ENCODE assay signal across 8 cellular contexts in genomic region chrX:48737940-48738339, GRCh38. TPM values are rescaled to one million over a fixed set of nuclear protein-coding genes. Genes with fewer than 3 reads are reported as not detected.
DNase-seq lines count a peak whose midpoint lies in the region; ATAC-seq and TF ChIP-seq lines count a peak whose summit lies in the region.

No MANE protein-coding gene starts in this region.

- H3K14ac ChIP-seq in trophoblast cell (ENCODE audit: low read length), result peak overlapping the region; percentile 70

- H3K27ac ChIP-seq in PC-3 (ENCODE audit: low read length) (peak overlapping the region; percentile 83), trophoblast cell (ENCODE audit: low read depth, low read length) (peak overlapping the region; percentile 94)

- no CpG with 5 or more reads among the region's 7 CpGs for WGBS in trophoblast cell (ENCODE audit: extremely low coverage, insufficient coverage, insufficient read length)

- H3K4me3 ChIP-seq in PC-3 (ENCODE audit: low read length), result peak overlapping the region; percentile 85
- peak overlapping the region; percentile 83 for H3K4me3 ChIP-seq in trophoblast cell (ENCODE audit: low read depth, low read length)

- peaks cover 10% of the 10 kb centered on the region for H3K79me1 ChIP-seq in trophoblast cell (ENCODE audit: low read length)

- no peak for TF ChIP-seq CTCF in PC-3 (conservative IDR thresholded peaks at IDR 0.05; ENCODE audit: low read depth, low read length)

- peak overlapping the region; percentile 98 for H4K8ac ChIP-seq in trophoblast cell (ENCODE audit: low read depth, low read length)

- H3F3A ChIP-seq in PC-3 (ENCODE audit: low read length, unreplicated experiment), result no peaks in the 10 kb centered on the region

- ATAC-seq in PC-3 (no peak), GM21526 (IDR thresholded peaks at IDR 0.05; ENCODE audit: low FRiP score, unreplicated experiment) (no peak), HG03095 (IDR thresholded peaks at IDR 0.05; ENCODE audit: unreplicated experiment) (no peak)

- DNase-seq in PC-3, result no peak
- DNase-seq in erythroblast (lab: John Stamatoyannopoulos, UW), result peak; percentile 21 to 31
- DNase-seq in trophoblast cell, result no peak
- no peak for DNase-seq in middle frontal gyrus (ENCODE audit: extremely low spot score, low spot score)
- DNase-seq in RPMI8226, result no peak

- peak overlapping the region; percentile 96 for H4K91ac ChIP-seq in trophoblast cell (ENCODE audit: low read depth, low read length)

- H3K4me2 ChIP-seq in PC-3 (ENCODE audit: low read length), result peak overlapping the region; percentile 95
- peak overlapping the region; percentile 74 for H3K4me2 ChIP-seq in trophoblast cell (ENCODE audit: low read length)

- H2AFZ ChIP-seq in PC-3 (ENCODE audit: low read length), result peak overlapping the region; percentile 89
- H2AFZ ChIP-seq in trophoblast cell (ENCODE audit: insufficient read depth, low read length, poor library complexity), result peak overlapping the region; percentile 68

- H3K4me1 ChIP-seq in ES-I3 (ENCODE audit: insufficient read depth, low read length) (peaks cover 3% of the 10 kb centered on the region; the same call in 1 of the 2 replicates), PC-3 (ENCODE audit: insufficient read depth, low read length) (peaks cover 7% of the 10 kb centered on the region), trophoblast cell (ENCODE audit: control insufficient read depth in 1 of 2, insufficient read depth in 2 of 2, low read length in 2 of 2) (peaks cover 5 to 6% of the 10 kb centered on the region in 2 experiments)

- H3K4ac ChIP-seq in trophoblast cell (ENCODE audit: low read depth, low read length), result peak overlapping the region; percentile 80

- BruUV-seq in PC-3 (replicated peaks; lab: Mats Ljungman, UMichigan), result no TSS peak

- CTCF ChIA-PET in PC-3 (lab: Charles Lee), result no interaction called here

- H3K9me3 ChIP-seq in ES-I3 (ENCODE audit: control insufficient read depth, insufficient read depth, low read length) (no peaks in the 10 kb centered on the region), PC-3 (ENCODE audit: low read length) (no peaks in the 10 kb centered on the region), trophoblast cell (ENCODE audit: insufficient read depth, low read depth, low read length) (no peaks in the 10 kb centered on the region)

- H3K27me3 ChIP-seq in PC-3 (ENCODE audit: low read length) (no peaks in the 10 kb centered on the region), trophoblast cell (ENCODE audit: insufficient read depth, low read length) (no peaks in the 10 kb centered on the region)

- H3K18ac ChIP-seq in trophoblast cell (ENCODE audit: low read length), result peak overlapping the region; percentile 68

- peak overlapping the region; percentile 63 for H3K9ac ChIP-seq in ES-I3 (ENCODE audit: low read depth, low read length)
- H3K9ac ChIP-seq in PC-3 (ENCODE audit: low read length), result peak overlapping the region; percentile 94
- peak overlapping the region; percentile 83 for H3K9ac ChIP-seq in trophoblast cell (ENCODE audit: low read length)

- no peak overlapping the region for H2BK12ac ChIP-seq in trophoblast cell (ENCODE audit: low read length)

- H3K9me2 ChIP-seq in PC-3 (replicated peaks; ENCODE audit: low read length), result no peaks in the 10 kb centered on the region

- H2BK5ac ChIP-seq in trophoblast cell (ENCODE audit: low read depth, low read length, poor library complexity), result peak overlapping the region; percentile 59

- H4K20me1 ChIP-seq in PC-3 (ENCODE audit: low read length), result no peaks in the 10 kb centered on the region

- TF ChIP-seq POLR2A in erythroblast (IDR thresholded peaks at IDR 0.05; ENCODE audit: low read length), result no peak

- POLR2A ChIA-PET in PC-3 (lab: Charles Lee; ENCODE audit: unreplicated experiment), result interaction anchor here (1.0 to 1.4 kb wide), 2 partner anchors 41 to 174 kb away, joined by 4 to 5 read pairs; partner anchors contain the start of genes SLC35A2 and SUV39H1

- H3K36me3 ChIP-seq in ES-I3 (ENCODE audit: insufficient read depth, low read length), result no peaks in the 10 kb centered on the region
- no peaks in the 10 kb centered on the region for H3K36me3 ChIP-seq in PC-3 (ENCODE audit: low read depth, low read length)
- H3K36me3 ChIP-seq in trophoblast cell (ENCODE audit: control insufficient read depth in 1 of 2, insufficient read depth in 2 of 2, low read length in 2 of 2), result no peaks in the 10 kb centered on the region

- no peak overlapping the region for H2AK5ac ChIP-seq in trophoblast cell (ENCODE audit: low read length)

- intact Hi-C loops in PC-3 (cut with micrococcal nuclease), result no loop called here

- H4K12ac ChIP-seq in trophoblast cell (ENCODE audit: low read depth, low read length), result peak overlapping the region; percentile 80

- no peak overlapping the region for H3K23ac ChIP-seq in trophoblast cell (ENCODE audit: low read length)

- peak overlapping the region; percentile 73 for H2BK120ac ChIP-seq in trophoblast cell (ENCODE audit: insufficient read depth, low read length, poor library complexity)

- H3K79me2 ChIP-seq in PC-3 (ENCODE audit: low read length) (no peaks in the 10 kb centered on the region), trophoblast cell (ENCODE audit: control insufficient read depth, insufficient read depth, low read length, poor library complexity) (peaks cover 3% of the 10 kb centered on the region)

RNA-seq across cellular contexts. Expression of gene GLOD5, which starts 23.6 kb away (rescaled TPM):
- total RNA-seq in PC-3 (2014; rRNA removed), result not detected in 2 replicates
- polyA plus RNA-seq in trophoblast cell (2013), result not detected in 2 replicates

RNA-seq across cellular contexts. Expression of gene SUV39H1, which starts 41.4 kb away (rescaled TPM):
- 22.3 and 31.7 TPM in 2 replicates for total RNA-seq in PC-3 (2014; rRNA removed)
- polyA plus RNA-seq in trophoblast cell (2013), result 10.6 and 10.8 TPM in 2 replicates

RNA-seq across cellular contexts. Expression of gene GATA1, which starts 48.5 kb away (rescaled TPM):
- not detected in 2 replicates for total RNA-seq in PC-3 (2014; rRNA removed)
- polyA plus RNA-seq in trophoblast cell (2013), result not detected in 2 replicates

RNA-seq across cellular contexts. Expression of gene WAS, which starts 54.3 kb away (rescaled TPM):
- total RNA-seq in PC-3 (2014; rRNA removed), result 0.66 TPM in 1 of 2 replicates, not detected in the other
- polyA plus RNA-seq in trophoblast cell (2013), result 0.17 and 0.18 TPM in 2 replicates

Comparison
In these comparisons a context has a peak if more than half of its experiments do, and no peak if none do; other contexts are left out.
1. DNase-seq: peak in erythroblast (2 of 2); none in PC-3 (single experiment), trophoblast cell (0 of 2), middle frontal gyrus (single experiment) and RPMI8226 (single experiment).
2. Peak in every context shown above with its lines, with median percentiles within 50 percentile points of each other: H3K9ac ChIP-seq.